ENCODE assay signal across 10 cellular contexts in the genomic region with DNA sequence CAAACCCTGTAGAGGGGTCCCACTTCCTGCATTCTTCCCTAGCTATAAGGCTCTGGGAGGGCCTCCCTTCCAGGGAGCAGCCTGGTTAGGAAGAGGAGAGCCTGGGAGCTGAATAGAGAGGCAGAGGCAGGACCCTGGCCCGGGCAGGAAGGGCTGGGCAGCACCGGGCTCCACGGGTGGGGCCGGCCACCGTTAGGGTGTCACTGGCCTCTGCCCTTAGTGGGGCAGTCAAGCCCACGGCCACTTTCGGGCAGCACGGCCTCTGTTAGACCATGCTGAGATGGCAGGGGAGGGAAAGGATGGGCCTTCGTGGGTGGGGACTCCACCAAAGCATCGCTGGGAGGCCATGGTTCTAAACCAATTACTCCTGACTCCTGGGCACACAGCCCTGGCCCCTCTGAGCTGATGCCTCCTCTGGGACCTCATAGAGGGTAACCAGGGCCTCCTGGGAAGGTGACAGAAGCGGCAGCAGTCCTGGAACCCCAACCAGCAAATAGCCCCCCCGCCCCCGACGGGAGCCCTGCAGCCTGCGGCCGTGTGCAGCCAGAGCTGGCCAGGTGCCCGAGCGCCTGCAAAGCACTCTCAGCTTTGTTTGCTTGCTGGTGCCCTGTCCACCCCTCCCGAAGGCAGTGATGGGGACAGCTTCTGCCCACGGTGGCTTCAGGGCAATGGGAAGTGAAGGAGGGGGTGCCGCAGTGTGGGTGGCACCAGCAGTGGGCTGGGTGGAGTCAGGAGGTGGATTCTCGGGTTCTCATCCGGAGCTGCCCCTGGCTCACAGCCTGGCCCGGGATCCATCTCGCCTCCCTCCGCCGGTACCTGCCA. TPM values are rescaled to one million over a fixed set of nuclear protein-coding genes. Genes with fewer than 3 reads are reported as not detected.
A peak's percentile ranks its signal among the peaks of the same experiment; 100 is the strongest.
DNase-seq lines count a peak whose midpoint lies in the region; ATAC-seq, FAIRE-seq and TF ChIP-seq lines count a peak whose summit lies in the region.
"Had no signal": no experiment of that assay in that cellular context is flagged by ENCODE, and none has a peak within 500 bp of the region (broad histone marks: within the 10 kb centered on the region; RNA-seq: fewer than 3 reads in every experiment).

No MANE protein-coding gene starts in this region.

- CTCF ChIA-PET in A673 (lab: Charles Lee): no interaction called here

- no peaks in the 10 kb centered on the region for H3K9me3 Mint-ChIP-seq in chondrocyte (ENCODE audit: low read depth)
- H3K9me3 Mint-ChIP-seq in activated T-cell treated with anti-CD3 and anti-CD28 coated beads, Interleukin-2, amount 50 U/mL, for 4 hours: no peaks in the 10 kb centered on the region

- peaks cover 39% of the 10 kb centered on the region for H3K4me1 Mint-ChIP-seq in chondrocyte (ENCODE audit: low read depth)
- peaks cover 2% of the 10 kb centered on the region for H3K4me1 Mint-ChIP-seq in activated T-cell treated with anti-CD3 and anti-CD28 coated beads, Interleukin-2, amount 50 U/mL, for 4 hours (ENCODE audit: low read depth)

- no peak for DNase-seq in A673 (ENCODE audit: low spot score)
- peak; percentile 13 for DNase-seq in NCI-H1105 treated with DMSO at 0.1 percent for 48 hours (lab: John Stamatoyannopoulos, UW)
- DNase-seq in chondrocyte (ENCODE audit: low spot score): no peak
- DNase-seq in mucosa of gallbladder (ENCODE audit: low spot score): peak; percentile 50
- DNase-seq in frontal cortex (ENCODE audit: low spot score in 2 of 2): no peak
- no peak for DNase-seq in HuH-7 (ENCODE audit: low spot score)
- no peak for DNase-seq in activated T-cell treated with anti-CD3 and anti-CD28 coated beads, Interleukin-2, amount 50 U/mL, for 4 hours
- DNase-seq: effector memory CD4-positive, alpha-beta T cell; NCI-H1436 had no signal

- H3K27me3 Mint-ChIP-seq in chondrocyte (ENCODE audit: low read depth): no peaks in the 10 kb centered on the region
- H3K27me3 Mint-ChIP-seq in activated T-cell treated with anti-CD3 and anti-CD28 coated beads, Interleukin-2, amount 50 U/mL, for 4 hours (ENCODE audit: low read depth): no peaks in the 10 kb centered on the region

- intact Hi-C loops in A673 (cut with micrococcal nuclease; ENCODE audit: unreplicated experiment): no loop called here

- TF ChIP-seq CTCF in A673 (conservative IDR thresholded peaks at IDR 0.05; ENCODE audit: low read depth, low read length) (no peak), chondrocyte (IDR thresholded peaks at IDR 0.05) (no peak)

- no peaks in the 10 kb centered on the region for H3K9me3 ChIP-seq in A673 (ENCODE audit: low read depth, low read length, poor library complexity, severe bottlenecking)

- H3K27ac Mint-ChIP-seq in chondrocyte (ENCODE audit: unreplicated experiment): peak overlapping the region; percentile 32

- no peak overlapping the region for H3K4me3 ChIP-seq in A673 (ENCODE audit: low read depth, low read length, poor library complexity, severe bottlenecking)

- H3K27ac ChIP-seq in A673 (ENCODE audit: low read depth, low read length, poor library complexity, severe bottlenecking): peak overlapping the region; percentile 4

- no peak for ATAC-seq in GM18873 (IDR thresholded peaks at IDR 0.05; ENCODE audit: low FRiP score, unreplicated experiment)
- no peak for ATAC-seq in activated T-cell treated with anti-CD3 and anti-CD28 coated beads, Interleukin-2, amount 50 U/mL, for 4 hours

- no peaks in the 10 kb centered on the region for H3K36me3 Mint-ChIP-seq in chondrocyte (ENCODE audit: low read depth)
- no peaks in the 10 kb centered on the region for H3K36me3 Mint-ChIP-seq in activated T-cell treated with anti-CD3 and anti-CD28 coated beads, Interleukin-2, amount 50 U/mL, for 4 hours (ENCODE audit: insufficient read depth)

- peaks cover 7% of the 10 kb centered on the region for H3K4me1 ChIP-seq in A673 (ENCODE audit: insufficient read depth, low read length, poor library complexity, severe bottlenecking)

- FAIRE-seq in frontal cortex (lab: Jason Lieb, UNC): no peak

- no TSS peak for BruUV-seq in A673 (replicated peaks; lab: Mats Ljungman, UMichigan)

- H3K4me3 Mint-ChIP-seq in chondrocyte (ENCODE audit: unreplicated experiment): no peak overlapping the region
- H3K4me3 Mint-ChIP-seq in activated T-cell treated with anti-CD3 and anti-CD28 coated beads, Interleukin-2, amount 50 U/mL, for 4 hours: no peak overlapping the region

- no peaks in the 10 kb centered on the region for H3K27me3 ChIP-seq in A673 (replicated peaks; ENCODE audit: insufficient read depth, low read depth, low read length, poor library complexity)

- POLR2A ChIA-PET in A673 (lab: Charles Lee; ENCODE audit: low non-redundant PET): no interaction called here

- no peaks in the 10 kb centered on the region for H3K36me3 ChIP-seq in A673 (ENCODE audit: insufficient read depth, low read length, poor library complexity, severe bottlenecking)

RNA-seq across cellular contexts. Expression of gene HPCAL1, which starts 16.3 kb away (rescaled TPM):
- total RNA-seq in A673 (2021) (9.7 and 10.6 TPM in 2 replicates), chondrocyte (18.7 to 44.0 TPM (median 19.3 TPM) in 3 replicates), mucosa of gallbladder (44.0 TPM), frontal cortex (26.5 TPM)
- total RNA-seq in activated T-cell treated with anti-CD3 and anti-CD28 coated beads, Interleukin-2, amount 50 U/mL, for 4 hours: 10 to 100 TPM; 40.8 to 44.7 (median 43.3) TPM

Comparison
In these comparisons a context has a peak if more than half of its experiments do, and no peak if none do; other contexts are left out.
1. DNase-seq: peak in NCI-H1105 treated with DMSO at 0.1 percent for 48 hours (single experiment) and mucosa of gallbladder (single experiment); none in A673 (single experiment), chondrocyte (single experiment), frontal cortex (0 of 2), HuH-7 (single experiment) and activated T-cell treated with anti-CD3 and anti-CD28 coated beads, Interleukin-2, amount 50 U/mL, for 4 hours (single experiment).